ENCODE assay signal across 8 cellular contexts in genomic region chr5:181246276-181247050, GRCh38.
DNase-seq lines count a peak whose midpoint lies in the region; ATAC-seq and FAIRE-seq lines count a peak whose summit lies in the region.

No MANE protein-coding gene starts in this region.

- H3K4me3 Mint-ChIP-seq in T-helper 2 cell treated with Interferon-gamma antibody and Interleukin-4, amounts not matched to agents 5 μg/mL and 100 μg/mL, for 36 hours, result peak overlapping the region; percentile 89

- H3K27ac Mint-ChIP-seq in T-helper 2 cell treated with Interferon-gamma antibody and Interleukin-4, amounts not matched to agents 5 μg/mL and 100 μg/mL, for 36 hours, result peak overlapping the region; percentile 95

- FAIRE-seq in GM18507 (lab: Jason Lieb, UNC), result peak; percentile 38

- peaks cover 56% of the 10 kb centered on the region for H3K4me1 Mint-ChIP-seq in T-helper 2 cell treated with Interferon-gamma antibody and Interleukin-4, amounts not matched to agents 5 μg/mL and 100 μg/mL, for 36 hours (ENCODE audit: low read depth)

- no peaks in the 10 kb centered on the region for H3K27me3 Mint-ChIP-seq in T-helper 2 cell treated with Interferon-gamma antibody and Interleukin-4, amounts not matched to agents 5 μg/mL and 100 μg/mL, for 36 hours (ENCODE audit: low read depth)

- DNase-seq in GM18507 (ENCODE audit: extremely low spot score, insufficient read length, low read depth) (peak; percentile 74), cerebellar cortex (ENCODE audit: low spot score) (peak; percentile 83), left kidney (ENCODE audit: low read depth, low spot score) (peak; percentile 94), DMS153 (lab: John Stamatoyannopoulos, UW) (no peak), SIG-M5 (lab: John Stamatoyannopoulos, UW) (no peak)
- peak; percentile 85 for DNase-seq in T-helper 2 cell treated with Interferon-gamma antibody and Interleukin-4, amounts not matched to agents 5 μg/mL and 100 μg/mL, for 36 hours (ENCODE audit: low spot score)
- peak; percentile 56 for DNase-seq in stimulated activated CD4-positive, alpha-beta T cell treated with anti-CD3 and anti-CD28 coated beads, Interleukin-2, amount 100 ng/mL, for 4 hours (ENCODE audit: low read depth)

- peaks cover 45% of the 10 kb centered on the region for H3K36me3 Mint-ChIP-seq in T-helper 2 cell treated with Interferon-gamma antibody and Interleukin-4, amounts not matched to agents 5 μg/mL and 100 μg/mL, for 36 hours (ENCODE audit: low read depth)

- H3K9me3 Mint-ChIP-seq in T-helper 2 cell treated with Interferon-gamma antibody and Interleukin-4, amounts not matched to agents 5 μg/mL and 100 μg/mL, for 36 hours, result no peaks in the 10 kb centered on the region

- peak; percentile 44 for ATAC-seq in HG03064 (IDR thresholded peaks at IDR 0.05; ENCODE audit: low read depth, unreplicated experiment)

Comparison
In these comparisons a context has a peak if more than half of its experiments do, and no peak if none do; other contexts are left out.
1. DNase-seq: peak in GM18507 (single experiment), T-helper 2 cell treated with Interferon-gamma antibody and Interleukin-4, amounts not matched to agents 5 μg/mL and 100 μg/mL, for 36 hours (single experiment), cerebellar cortex (single experiment), left kidney (single experiment) and stimulated activated CD4-positive, alpha-beta T cell treated with anti-CD3 and anti-CD28 coated beads, Interleukin-2, amount 100 ng/mL, for 4 hours (single experiment); none in DMS153 (single experiment) and SIG-M5 (single experiment).